9 cellular contexts compared by ENCODE assay signal in genomic region chr3:64321747-64322146, GRCh38.
A peak's percentile ranks its signal among the peaks of the same experiment; 100 is the strongest.
DNase-seq lines count a peak whose midpoint lies in the region; ATAC-seq and TF ChIP-seq lines count a peak whose summit lies in the region.
"Had no signal": no experiment of that assay in that cellular context is flagged by ENCODE, and none has a peak within 500 bp of the region (broad histone marks: within the 10 kb centered on the region; RNA-seq: fewer than 3 reads in every experiment).

No MANE protein-coding gene starts in this region.

- H3K4me3 ChIP-seq in H7 (ENCODE audit: insufficient read depth, low read depth, low read length) (no peak overlapping the region), SK-N-SH (ENCODE audit: low read depth in 2 of 2, low read length in 1 of 2) (no peak overlapping the region), fibroblast of the aortic adventitia (ENCODE audit: low read depth, low read length) (no peak overlapping the region), retinal pigment epithelial cell (ENCODE audit: low read length) (no peak overlapping the region)

- no peaks in the 10 kb centered on the region for H3K9me2 ChIP-seq in SK-N-SH

- TF ChIP-seq CTCF in SK-N-SH (IDR thresholded peaks at IDR 0.05) (no peak), fibroblast of the aortic adventitia (IDR thresholded peaks at IDR 0.05; ENCODE audit: insufficient read depth, low read length) (no peak), retinal pigment epithelial cell (conservative IDR thresholded peaks at IDR 0.05; ENCODE audit: low read depth, low read length) (no peak)

- H4K20me1 ChIP-seq in SK-N-SH (ENCODE audit: insufficient read depth) = no peaks in the 10 kb centered on the region

- CTCF ChIA-PET in SK-N-SH (lab: Yijun Ruan, JAX) = no interaction called here

- TF ChIP-seq RAD21 in SK-N-SH (IDR thresholded peaks at IDR 0.05; ENCODE audit: low read length) = no peak

- H2AFZ ChIP-seq in SK-N-SH (ENCODE audit: low read depth) = no peak overlapping the region

- H3K79me2 ChIP-seq in SK-N-SH (ENCODE audit: insufficient read depth) = no peaks in the 10 kb centered on the region

- ATAC-seq in GM21825 (IDR thresholded peaks at IDR 0.05; ENCODE audit: unreplicated experiment) = no peak

- H3K27me3 ChIP-seq in H7 (ENCODE audit: control insufficient read depth, insufficient read depth, low read length) = no peaks in the 10 kb centered on the region
- H3K27me3 ChIP-seq in SK-N-SH (ENCODE audit: insufficient read depth) = no peaks in the 10 kb centered on the region

- H3K9me3 ChIP-seq in SK-N-SH = no peaks in the 10 kb centered on the region

- peak overlapping the region in 1 of 2 experiments; percentile 43; a peak in 2 of 4 replicates for H3K27ac ChIP-seq in SK-N-SH (ENCODE audit: low read depth in 2 of 2, low read length in 1 of 2)
- H3K27ac ChIP-seq in substantia nigra (ENCODE audit: low read depth, low read length, poor library complexity, severe bottlenecking) = no peak overlapping the region

- no peak overlapping the region for H3K9ac ChIP-seq in SK-N-SH

- no peak overlapping the region for H3K4me2 ChIP-seq in SK-N-SH

- DNase-seq in H7 (peak; percentile 1), SK-N-SH (no peak), fibroblast of the aortic adventitia (ENCODE audit: low read depth) (peak; percentile 73), retinal pigment epithelial cell (ENCODE audit: low read depth) (peak; percentile 75), UCSD-AML1 (lab: John Stamatoyannopoulos, UW; ENCODE audit: unreplicated experiment) (no peak), substantia nigra (lab: John Stamatoyannopoulos, UW) (no peak)
- DNase-seq: effector CD4-positive, alpha-beta T cell; NCI-H1694 had no signal

- POLR2A ChIA-PET in SK-N-SH (lab: Yijun Ruan, JAX) = no interaction called here

- 0% methylated on average over 1 of the region's 1 CpG for WGBS in SK-N-SH (ENCODE audit: low lambda C conversion rate)

- peaks cover 0 to 6% of the 10 kb centered on the region in 2 experiments; a peak in 2 of 4 replicates for H3K4me1 ChIP-seq in SK-N-SH (ENCODE audit: control insufficient read depth in 1 of 2, insufficient read depth in 2 of 2, low read depth in 1 of 2, low read length in 1 of 2)

- TF ChIP-seq EP300 in SK-N-SH (IDR thresholded peaks at IDR 0.05; ENCODE audit: borderline replicate concordance in 1 of 2, low read depth in 1 of 2, low read length in 1 of 2) = peak in 1 of 2 experiments; percentile 56; a peak in 1 of 4 replicates

- no peaks in the 10 kb centered on the region for H3K36me3 ChIP-seq in H7 (replicated peaks; ENCODE audit: control insufficient read depth, insufficient read depth, low read length)
- no peaks in the 10 kb centered on the region for H3K36me3 ChIP-seq in SK-N-SH (replicated peaks in 1 of 2; ENCODE audit: control insufficient read depth in 1 of 2, insufficient read depth in 2 of 2, low read length in 1 of 2)

- H3F3A ChIP-seq in SK-N-SH (replicated peaks; ENCODE audit: insufficient read depth) = peaks cover 12% of the 10 kb centered on the region

TF ChIP-seq in SK-N-SH, 30 proteins besides CTCF, POLR2A, EP300 and RAD21:
- TF ChIP-seq PBX3 (IDR thresholded peaks at IDR 0.05) (peak; percentile 89), TEAD4 (IDR thresholded peaks at IDR 0.05; ENCODE audit: borderline replicate concordance, insufficient read depth) (no peak), FOSL2 (IDR thresholded peaks at IDR 0.05; ENCODE audit: borderline replicate concordance, low read depth) (peak; percentile 88), RXRA (IDR thresholded peaks at IDR 0.05; ENCODE audit: borderline replicate concordance, low read depth) (peak; percentile 38; the same call in 1 of the 2 replicates), TCF12 (IDR thresholded peaks at IDR 0.05) (peak; percentile 93), POLR2AphosphoS5 (IDR thresholded peaks at IDR 0.05; ENCODE audit: low read depth, low read length) (peak; percentile 28; the same call in 1 of the 2 replicates), SIN3A (IDR thresholded peaks at IDR 0.05; ENCODE audit: borderline replicate concordance, low read depth, low read length) (0 out of 2 replicates have a peak, but pooled peaks have one; percentile 24), JUND (IDR thresholded peaks at IDR 0.05) (peak; percentile 84), MEF2A (IDR thresholded peaks at IDR 0.05; ENCODE audit: borderline replicate concordance, low read depth) (no peak)
- TF ChIP-seq, protein P1, sequence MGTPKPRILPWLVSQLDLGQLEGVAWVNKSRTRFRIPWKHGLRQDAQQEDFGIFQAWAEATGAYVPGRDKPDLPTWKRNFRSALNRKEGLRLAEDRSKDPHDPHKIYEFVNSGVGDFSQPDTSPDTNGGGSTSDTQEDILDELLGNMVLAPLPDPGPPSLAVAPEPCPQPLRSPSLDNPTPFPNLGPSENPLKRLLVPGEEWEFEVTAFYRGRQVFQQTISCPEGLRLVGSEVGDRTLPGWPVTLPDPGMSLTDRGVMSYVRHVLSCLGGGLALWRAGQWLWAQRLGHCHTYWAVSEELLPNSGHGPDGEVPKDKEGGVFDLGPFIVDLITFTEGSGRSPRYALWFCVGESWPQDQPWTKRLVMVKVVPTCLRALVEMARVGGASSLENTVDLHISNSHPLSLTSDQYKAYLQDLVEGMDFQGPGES (IDR thresholded peaks at IDR 0.05; ENCODE audit: low read depth, low read length) = no peak

Comparison
In these comparisons a context has a peak if more than half of its experiments do, and no peak if none do; other contexts are left out.
1. DNase-seq: peak in H7 (single experiment), fibroblast of the aortic adventitia (single experiment) and retinal pigment epithelial cell (single experiment); none in SK-N-SH (single experiment), UCSD-AML1 (single experiment) and substantia nigra (0 of 49).